In the genomic region with DNA sequence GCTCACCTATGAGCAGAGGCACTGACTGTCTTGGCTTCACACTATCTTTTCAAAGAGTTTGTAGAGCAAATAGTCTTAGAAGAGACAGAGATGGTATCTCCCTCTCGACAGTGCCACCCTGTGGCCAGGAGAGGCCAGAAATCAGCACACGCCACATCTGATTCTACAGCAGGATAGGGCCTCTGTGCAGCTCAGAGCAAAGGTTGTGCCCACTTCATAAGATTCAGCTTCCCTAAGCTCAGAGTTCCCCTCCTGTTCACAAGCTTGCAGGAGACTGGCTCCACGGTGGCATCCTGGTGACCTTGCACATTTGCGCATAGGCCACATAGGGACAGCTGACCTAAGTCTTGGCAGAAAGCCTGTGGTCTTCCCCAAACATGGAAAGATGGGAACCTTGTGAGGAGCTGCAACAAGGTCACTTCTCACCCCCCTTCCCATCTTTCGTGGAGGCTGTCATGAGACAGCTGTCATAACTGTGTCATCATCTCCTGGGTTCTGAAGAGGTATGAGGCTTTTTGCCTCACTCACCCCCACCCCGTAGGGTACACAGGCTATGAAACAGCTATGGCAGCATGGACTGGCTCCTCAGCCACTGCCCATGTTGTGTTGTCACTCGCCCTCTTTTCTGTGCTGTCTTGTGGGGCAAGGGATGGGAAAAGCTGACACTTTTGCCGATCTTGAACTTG, we compare ENCODE assay signal across 9 cellular contexts. TPM values are rescaled to one million over a fixed set of nuclear protein-coding genes. Genes with fewer than 3 reads are reported as not detected.
DNase-seq lines count a peak whose midpoint lies in the region; ATAC-seq and TF ChIP-seq lines count a peak whose summit lies in the region.
"Had no signal": no experiment of that assay in that cellular context is flagged by ENCODE, and none has a peak within 500 bp of the region (broad histone marks: within the 10 kb centered on the region; RNA-seq: fewer than 3 reads in every experiment).

No MANE protein-coding gene starts in this region.

- CTCF ChIA-PET in PC-3 (lab: Charles Lee), result interaction anchor here (0.5 to 1.8 kb wide), 9 partner anchors 39 to 821 kb away, joined by 3 to 14 read pairs (median 5); no protein-coding TSS in a partner anchor

- H3K9me3 ChIP-seq in PC-3 (ENCODE audit: low read length), result no peaks in the 10 kb centered on the region
- H3K9me3 ChIP-seq in thyroid gland, result no peaks in the 10 kb centered on the region

- TF ChIP-seq CTCF in HFF-Myc (IDR thresholded peaks at IDR 0.05; ENCODE audit: low read depth, low read length, missing control alignments), result peak; percentile 69
- TF ChIP-seq CTCF in PC-3 (conservative IDR thresholded peaks at IDR 0.05; ENCODE audit: low read depth, low read length), result peak; percentile 98
- TF ChIP-seq CTCF in fibroblast of pulmonary artery (IDR thresholded peaks at IDR 0.05; ENCODE audit: low read length, missing control alignments), result peak; percentile 83
- no peak for TF ChIP-seq CTCF in omental fat pad (IDR thresholded peaks at IDR 0.05)
- TF ChIP-seq CTCF in thyroid gland (IDR thresholded peaks at IDR 0.05), result peak; percentile 29 to 83 (median 75)

- peak; percentile 77 for ATAC-seq in PC-3
- peak; percentile 79 to 83 for ATAC-seq in activated T-cell treated with anti-CD3 and anti-CD28 coated beads, Interleukin-2, amount 50 U/mL, for 72 hours (replicated peaks in 1 of 2)
- peak; percentile 79 for ATAC-seq in omental fat pad (ENCODE audit: low FRiP score)

- H3K9me3 Mint-ChIP-seq in activated T-cell treated with anti-CD3 and anti-CD28 coated beads, Interleukin-2, amount 50 U/mL, for 72 hours, result no peaks in the 10 kb centered on the region

- H3K9me2 ChIP-seq in PC-3 (replicated peaks; ENCODE audit: low read length), result no peaks in the 10 kb centered on the region

- no peak overlapping the region for H3K4me2 ChIP-seq in PC-3 (ENCODE audit: low read length)

- peaks cover 25% of the 10 kb centered on the region for H3K4me1 ChIP-seq in PC-3 (ENCODE audit: insufficient read depth, low read length)
- H3K4me1 ChIP-seq in thyroid gland, result peaks cover 0 to 11% of the 10 kb centered on the region in 2 donors

- 57 to 62% methylated on average over 8 of the region's 8 CpGs for WGBS in thyroid gland, 2 donors

- H3K4me3 Mint-ChIP-seq in activated T-cell treated with anti-CD3 and anti-CD28 coated beads, Interleukin-2, amount 50 U/mL, for 72 hours, result no peak overlapping the region
- H3K4me3 Mint-ChIP-seq: activated naive CD8-positive, alpha-beta T cell had no signal

- no peaks in the 10 kb centered on the region for H3K36me3 Mint-ChIP-seq in activated T-cell treated with anti-CD3 and anti-CD28 coated beads, Interleukin-2, amount 50 U/mL, for 72 hours (ENCODE audit: insufficient read depth in 2 of 2)
- H3K36me3 Mint-ChIP-seq: activated naive CD8-positive, alpha-beta T cell had no signal

- DNase-seq in DMS114 treated with DMSO at 0.1 percent for 48 hours (lab: John Stamatoyannopoulos, UW; ENCODE audit: unreplicated experiment), result peak; percentile 43
- no peak for DNase-seq in HFF-Myc (ENCODE audit: extremely low read depth, low read depth)
- DNase-seq in PC-3, result peak; percentile 91
- peak; percentile 71 to 72 for DNase-seq in activated T-cell treated with anti-CD3 and anti-CD28 coated beads, Interleukin-2, amount 50 U/mL, for 72 hours
- DNase-seq in fibroblast of pulmonary artery (ENCODE audit: low read depth), result peak; percentile 74
- peak; percentile 36 for DNase-seq in omental fat pad (ENCODE audit: low spot score)
- DNase-seq in thyroid gland, result peak; percentile 77 to 84
- DNase-seq in T1000 (lab: John Stamatoyannopoulos, UW), result no peak

- no peaks in the 10 kb centered on the region for H4K20me1 ChIP-seq in PC-3 (ENCODE audit: low read length)

- POLR2A ChIA-PET in PC-3 (lab: Charles Lee; ENCODE audit: unreplicated experiment), result no interaction called here

- no peaks in the 10 kb centered on the region for H3K36me3 ChIP-seq in PC-3 (ENCODE audit: low read depth, low read length)
- H3K36me3 ChIP-seq in thyroid gland, result no peaks in the 10 kb centered on the region

- BruUV-seq in PC-3 (replicated peaks; lab: Mats Ljungman, UMichigan), result no TSS peak

- no peak overlapping the region for H3K27ac Mint-ChIP-seq in activated T-cell treated with anti-CD3 and anti-CD28 coated beads, Interleukin-2, amount 50 U/mL, for 72 hours
- H3K27ac Mint-ChIP-seq: activated naive CD8-positive, alpha-beta T cell had no signal

- no peaks in the 10 kb centered on the region for H3F3A ChIP-seq in PC-3 (ENCODE audit: low read length, unreplicated experiment)

- H3K4me1 Mint-ChIP-seq in activated T-cell treated with anti-CD3 and anti-CD28 coated beads, Interleukin-2, amount 50 U/mL, for 72 hours (ENCODE audit: low read depth), result peaks cover 7% of the 10 kb centered on the region

- H3K27me3 Mint-ChIP-seq in activated T-cell treated with anti-CD3 and anti-CD28 coated beads, Interleukin-2, amount 50 U/mL, for 72 hours (ENCODE audit: low read depth), result no peaks in the 10 kb centered on the region
- H3K27me3 Mint-ChIP-seq: activated naive CD8-positive, alpha-beta T cell had no signal

- no peak overlapping the region for H3K9ac ChIP-seq in PC-3 (ENCODE audit: low read length)

- H3K27ac ChIP-seq in PC-3 (ENCODE audit: low read length) (no peak overlapping the region), thyroid gland (no peak overlapping the region)

- intact Hi-C loops in PC-3 (cut with micrococcal nuclease) (loop anchor here (1.0 to 2.0 kb wide), 6 partner anchors 8 to 277 kb away; no protein-coding TSS in a partner anchor), thyroid gland (cut with DNase I) (loop anchor here (2.0 kb wide), 1 partner anchor 117 kb away; no protein-coding TSS in a partner anchor)

- no peak overlapping the region for H2AFZ ChIP-seq in PC-3 (ENCODE audit: low read length)

- H3K79me2 ChIP-seq in PC-3 (ENCODE audit: low read length), result no peaks in the 10 kb centered on the region

- H3K4me3 ChIP-seq in HFF-Myc (replicated peaks; ENCODE audit: low read depth, low read length) (no peak overlapping the region), PC-3 (ENCODE audit: low read length) (no peak overlapping the region), fibroblast of pulmonary artery (replicated peaks; ENCODE audit: low read depth, low read length) (no peak overlapping the region), thyroid gland (replicated peaks in 1 of 3) (no peak overlapping the region)

- H3K27me3 ChIP-seq in PC-3 (ENCODE audit: low read length), result no peaks in the 10 kb centered on the region
- H3K27me3 ChIP-seq in thyroid gland, result no peaks in the 10 kb centered on the region

- no peak for TF ChIP-seq POLR2A in thyroid gland (IDR thresholded peaks at IDR 0.05)

RNA-seq across cellular contexts. Expression of gene ITLN2, which starts 3.0 kb away (rescaled TPM):
- total RNA-seq in PC-3 (2014; rRNA removed), result not detected in 2 replicates
- not detected for total RNA-seq in activated T-cell treated with anti-CD3 and anti-CD28 coated beads, Interleukin-2, amount 50 U/mL, for 72 hours
- total RNA-seq in omental fat pad, result 10 to 100 TPM in 2 of 4 donors, 1 to 10 TPM in 1, not detected in 1; 6.4 to 58.9 (median 30.3) TPM
- total RNA-seq in thyroid gland, result not detected

Comparison
In these comparisons a context has a peak if more than half of its experiments do, and no peak if none do; other contexts are left out.
1. DNase-seq: peak in DMS114 treated with DMSO at 0.1 percent for 48 hours (single experiment), PC-3 (single experiment), activated T-cell treated with anti-CD3 and anti-CD28 coated beads, Interleukin-2, amount 50 U/mL, for 72 hours (2 of 2), fibroblast of pulmonary artery (single experiment), omental fat pad (single experiment) and thyroid gland (2 of 2); none in HFF-Myc (single experiment) and T1000 (single experiment).
2. CTCF ChIP-seq: peak in HFF-Myc (single experiment), PC-3 (single experiment), fibroblast of pulmonary artery (single experiment) and thyroid gland (6 of 6); none in omental fat pad (0 of 3).
3. Peak in every context shown above with its lines, with median percentiles within 50 percentile points of each other: ATAC-seq.